Comparison of ENCODE assay signal across 1 cellular context in the genomic region with DNA sequence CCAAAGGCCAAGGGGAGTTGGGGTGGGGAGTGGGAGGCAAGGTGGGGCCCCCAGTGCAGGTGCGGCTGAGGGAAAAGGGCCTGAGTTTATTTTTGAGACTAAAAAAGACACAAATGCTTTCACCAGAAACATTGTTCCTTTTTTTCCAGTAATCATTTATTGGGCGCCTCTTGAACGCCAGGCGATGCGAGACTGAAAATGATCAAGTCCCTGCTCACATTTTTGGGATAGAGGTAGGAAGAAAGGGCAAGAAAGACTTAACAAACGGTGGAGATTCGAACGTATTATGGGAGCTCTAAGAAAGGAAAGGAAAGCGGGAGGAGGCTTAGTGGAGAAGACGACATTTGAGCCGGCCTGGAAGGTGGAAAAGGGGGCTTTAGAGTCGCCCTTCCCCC.
TF ChIP-seq lines count a peak whose summit lies in the region.

No MANE protein-coding gene starts in this region.

TF ChIP-seq in HepG2, 621 proteins besides CTCF, POLR2A, EP300 and RAD21:
- no peak for TF ChIP-seq KDM3A (CRISPR knock-in tag; IDR thresholded peaks at IDR 0.05; ENCODE audit: low read depth)
- 0 out of 2 replicates have a peak, but pooled peaks have one; percentile 0 for TF ChIP-seq ZNF746 (CRISPR knock-in tag; IDR thresholded peaks at IDR 0.05)
